ENCODE assay signal across 36 cellular contexts in the genomic region with DNA sequence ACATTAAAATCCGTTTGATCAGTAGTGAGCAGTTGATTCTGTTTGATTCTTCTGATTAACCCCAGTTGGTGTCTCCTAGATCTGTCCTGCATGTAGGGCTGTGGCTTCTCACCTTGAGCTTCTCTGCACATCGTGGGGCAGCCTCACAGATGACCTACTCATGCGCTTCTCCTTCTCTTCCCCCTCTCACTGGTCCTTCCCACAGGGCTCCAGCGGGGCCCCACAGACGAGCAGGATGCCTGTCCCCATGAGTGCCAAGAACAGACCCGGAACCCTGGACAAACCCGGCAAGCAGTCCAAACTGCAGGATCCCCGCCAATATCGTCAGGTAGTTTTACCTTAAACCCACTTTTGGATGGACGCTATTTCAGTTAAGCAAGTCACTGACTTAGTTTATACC.
"Had no signal": no experiment of that assay in that cellular context is flagged by ENCODE, and none has a peak within 500 bp of the region (broad histone marks: within the 10 kb centered on the region; RNA-seq: fewer than 3 reads in every experiment).

No MANE protein-coding gene starts in this region.

- H3K36me3 Mint-ChIP-seq: activated naive CD8-positive, alpha-beta T cell had no signal

- H3K4me1 Mint-ChIP-seq: activated B cell treated with CpG ODN at 0.5 μM for 24 hours; activated naive CD8-positive, alpha-beta T cell treated with anti-CD3 and anti-CD28 coated beads, Interleukin-2, amount 50 U/mL, for 24 hours; activated T-helper 17 cell treated with anti-CD3 and anti-CD28 coated beads, Interleukin-2, amount 50 U/mL, for 72 hours; central memory CD8-positive, alpha-beta T cell; endodermal cell; T-helper 17 cell had no signal

- H3K27ac Mint-ChIP-seq: activated B cell treated with CpG ODN at 0.5 μM for 24 hours; activated CD8-positive, alpha-beta T cell treated with anti-CD3 and anti-CD28 coated beads for 36 hours; activated naive CD8-positive, alpha-beta T cell; activated naive CD8-positive, alpha-beta T cell treated with anti-CD3 and anti-CD28 coated beads, Interleukin-2, amount 50 U/mL, for 24 hours; activated T-helper 17 cell treated with anti-CD3 and anti-CD28 coated beads, Interleukin-2, amount 50 U/mL, for 72 hours; dendritic cell treated with granulocyte-macrophage colony-stimulating factor and Interleukin-4, amounts not matched to agents 40 ng/mL and 50 ng/mL, for 4 days; endodermal cell; T-helper 17 cell; T-helper 2 cell treated with Interferon-gamma antibody and Interleukin-4, amounts not matched to agents 5 μg/mL and 100 μg/mL, for 36 hours had no signal

- H3K4me1 ChIP-seq: adrenal gland, body of pancreas, esophagus muscularis mucosa, foreskin keratinocyte, gastrocnemius medialis had no signal

- H3K9me3 Mint-ChIP-seq: activated B cell treated with CpG ODN at 0.5 μM for 24 hours; activated CD8-positive, alpha-beta T cell treated with anti-CD3 and anti-CD28 coated beads for 36 hours; activated naive CD8-positive, alpha-beta T cell treated with anti-CD3 and anti-CD28 coated beads, Interleukin-2, amount 50 U/mL, for 24 hours; activated T-cell treated with anti-CD3 and anti-CD28 coated beads, Interleukin-2, amount 50 U/mL, for 4 hours; activated T-helper 17 cell treated with anti-CD3 and anti-CD28 coated beads, Interleukin-2, amount 50 U/mL, for 72 hours; central memory CD8-positive, alpha-beta T cell; dendritic cell treated with granulocyte-macrophage colony-stimulating factor and Interleukin-4, amounts not matched to agents 40 ng/mL and 50 ng/mL, for 4 days; endodermal cell; T-helper 2 cell treated with Interferon-gamma antibody and Interleukin-4, amounts not matched to agents 5 μg/mL and 100 μg/mL, for 36 hours had no signal

- DNase-seq: activated B cell treated with CpG ODN at 0.5 μM for 24 hours; activated CD4-positive, alpha-beta T cell treated with anti-CD3 and anti-CD28 coated beads for 48 hours; activated CD4-positive, alpha-beta T cell treated with anti-CD3 and anti-CD28 coated beads, Interleukin-2, amount 50 U/mL, for 1 hour; activated CD4-positive, alpha-beta T cell treated with anti-CD3 and anti-CD28 coated beads, Interleukin-2, amount 50 U/mL, for 48 hours; activated CD8-positive, alpha-beta memory T cell treated with anti-CD3 and anti-CD28 coated beads for 24 hours; activated CD8-positive, alpha-beta T cell treated with anti-CD3 and anti-CD28 coated beads for 36 hours; activated effector memory CD4-positive, alpha-beta T cell treated with Interleukin-2 at 50 U/mL for 16 hours; activated gamma-delta T cell treated with Interleukin-2 at 50 U/mL for 16 hours; activated naive CD4-positive, alpha-beta T cell treated with anti-CD3 and anti-CD28 coated beads, Interleukin-2, amount 50 U/mL, for 16 hours; activated naive CD4-positive, alpha-beta T cell treated with Interleukin-2 at 50 U/mL for 16 hours; activated naive CD8-positive, alpha-beta T cell treated with anti-CD3 and anti-CD28 coated beads, Interleukin-2, amount 50 U/mL, for 24 hours; activated T-cell treated with anti-CD3 and anti-CD28 coated beads, Interleukin-2, amount 50 U/mL, for 4 hours; amygdala; aorta; body of pancreas; dorsolateral prefrontal cortex; effector memory CD4-positive, alpha-beta T cell; endodermal cell; erythroblast; foreskin keratinocyte; gastrocnemius medialis; glutamatergic neuron; T-helper 1 cell; T-helper 17 cell; T1000; WERI-Rb-1 had no signal

- H3K27ac ChIP-seq: adrenal gland, body of pancreas, cardiac muscle cell, coronary artery, dorsolateral prefrontal cortex, esophagus muscularis mucosa, foreskin keratinocyte, gastrocnemius medialis, WERI-Rb-1 had no signal

- H3K9me3 ChIP-seq: adrenal gland, body of pancreas, esophagus muscularis mucosa, gastrocnemius medialis had no signal

- H3K27me3 ChIP-seq: adrenal gland, body of pancreas, cardiac muscle cell, dorsolateral prefrontal cortex, esophagus muscularis mucosa, foreskin keratinocyte, gastrocnemius medialis had no signal

- H3K27me3 Mint-ChIP-seq: activated T-helper 17 cell treated with anti-CD3 and anti-CD28 coated beads, Interleukin-2, amount 50 U/mL, for 72 hours; dendritic cell treated with granulocyte-macrophage colony-stimulating factor and Interleukin-4, amounts not matched to agents 40 ng/mL and 50 ng/mL, for 4 days had no signal

- H3K4me3 Mint-ChIP-seq: activated B cell treated with CpG ODN at 0.5 μM for 24 hours; activated CD8-positive, alpha-beta T cell treated with anti-CD3 and anti-CD28 coated beads for 36 hours; activated naive CD8-positive, alpha-beta T cell; activated naive CD8-positive, alpha-beta T cell treated with anti-CD3 and anti-CD28 coated beads, Interleukin-2, amount 50 U/mL, for 24 hours; activated T-cell treated with anti-CD3 and anti-CD28 coated beads, Interleukin-2, amount 50 U/mL, for 4 hours; activated T-helper 17 cell treated with anti-CD3 and anti-CD28 coated beads, Interleukin-2, amount 50 U/mL, for 72 hours; central memory CD8-positive, alpha-beta T cell; dendritic cell treated with granulocyte-macrophage colony-stimulating factor and Interleukin-4, amounts not matched to agents 40 ng/mL and 50 ng/mL, for 4 days; endodermal cell; T-helper 17 cell; T-helper 2 cell treated with Interferon-gamma antibody and Interleukin-4, amounts not matched to agents 5 μg/mL and 100 μg/mL, for 36 hours had no signal

- H3K36me3 ChIP-seq: WERI-Rb-1 had no signal

- ATAC-seq: activated CD4-positive, CD25-positive, alpha-beta regulatory T cell treated with anti-CD3 and anti-CD28 coated beads, Interleukin-2, amount 50 U/mL, for 24 hours; activated CD8-positive, alpha-beta T cell treated with anti-CD3 and anti-CD28 coated beads for 36 hours; activated naive CD8-positive, alpha-beta T cell treated with anti-CD3 and anti-CD28 coated beads, Interleukin-2, amount 50 U/mL, for 24 hours; activated T-cell treated with anti-CD3 and anti-CD28 coated beads, Interleukin-2, amount 50 U/mL, for 4 hours; activated T-helper 17 cell treated with anti-CD3 and anti-CD28 coated beads, Interleukin-2, amount 50 U/mL, for 72 hours; body of pancreas; foreskin keratinocyte; gastrocnemius medialis; T-helper 17 cell had no signal

- H3K4me3 ChIP-seq: adrenal gland, body of pancreas, cardiac muscle cell, coronary artery, dorsolateral prefrontal cortex, esophagus muscularis mucosa, gastrocnemius medialis had no signal
